ENCODE assay signal across 33 cellular contexts in genomic region chr6:16785496-16785895, GRCh38. TPM values are rescaled to one million over a fixed set of nuclear protein-coding genes. Genes with fewer than 3 reads are reported as not detected.
DNase-seq lines count a peak whose midpoint lies in the region; ATAC-seq, FAIRE-seq and TF ChIP-seq lines count a peak whose summit lies in the region.
"Had no signal": no experiment of that assay in that cellular context is flagged by ENCODE, and none has a peak within 500 bp of the region (broad histone marks: within the 10 kb centered on the region; RNA-seq: fewer than 3 reads in every experiment).

No MANE protein-coding gene starts in this region.

- H3K27me3 Mint-ChIP-seq in endothelial cell (ENCODE audit: unreplicated experiment) = no peaks in the 10 kb centered on the region
- H3K27me3 Mint-ChIP-seq: CD4-positive, alpha-beta T cell had no signal

- H4K20me1 ChIP-seq in HepG2 (ENCODE audit: insufficient read depth, low read length) (no peaks in the 10 kb centered on the region), K562 (replicated peaks; ENCODE audit: control insufficient read depth, insufficient read depth, low read length) (no peaks in the 10 kb centered on the region)
- H4K20me1 ChIP-seq: BLaER1; BLaER1 treated with 17β-estradiol and CSF1 and Interleukin-3, amounts not matched to agents 10 nM and 100 nM had no signal

- TF ChIP-seq RAD21 in HepG2 (CRISPR knock-in tag; IDR thresholded peaks at IDR 0.05) (no peak), K562 (CRISPR knock-in tag; conservative IDR thresholded peaks at IDR 0.05 in 1 of 2, IDR thresholded peaks at IDR 0.05 in 1 of 2) (no peak)

- H3K4me1 ChIP-seq in HepG2 (ENCODE audit: insufficient read depth, low read length) (no peaks in the 10 kb centered on the region), right lobe of liver (no peaks in the 10 kb centered on the region), K562 (replicated peaks in 1 of 2; ENCODE audit: control insufficient read depth in 2 of 2, insufficient read depth in 2 of 2, low read length in 2 of 2) (no peaks in the 10 kb centered on the region; a peak in 1 of 5 replicates)
- H3K4me1 ChIP-seq: A549; BE2C; BLaER1; BLaER1 treated with 17β-estradiol and CSF1 and Interleukin-3, amounts not matched to agents 10 nM and 100 nM; Caco-2 had no signal

- H3K9me3 ChIP-seq in HepG2 (ENCODE audit: low read length) (no peaks in the 10 kb centered on the region), right lobe of liver (no peaks in the 10 kb centered on the region), K562 (replicated peaks; ENCODE audit: control insufficient read depth, insufficient read depth, low read depth, low read length) (no peaks in the 10 kb centered on the region)
- H3K9me3 ChIP-seq: A549, BE2C, Caco-2 had no signal

- ATAC-seq in HepG2 = no peak
- no peak for ATAC-seq in right lobe of liver
- ATAC-seq in K562 = no peak
- ATAC-seq: A549; CD8-positive, alpha-beta T cell had no signal

- in situ Hi-C loops in HepG2 (cut with HindIII; ENCODE audit: extremely low pct_ligation_motif_present, low pct_unique_long_range_greater_than_20kb) (no loop called here), K562 (cut with MboI) (no loop called here)

- POLR2A ChIA-PET in HepG2 (lab: Yijun Ruan, JAX) = no interaction called here
- POLR2A ChIA-PET in K562 (lab: Yijun Ruan, JAX) = no interaction called here

- DNase-seq in HepG2 (ENCODE audit: low spot score) = no peak
- DNase-seq in right lobe of liver = no peak
- no peak for DNase-seq in K562 (ENCODE audit: extremely low read depth in 1 of 4, low spot score in 3 of 4)
- no peak for DNase-seq in endothelial cell (ENCODE audit: low spot score)
- DNase-seq: 8988T; ACHN; AML-193; BE2C; C1 segment of cervical spinal cord; Caco-2; Calu3; CD4-positive, alpha-beta memory T cell; CD4-positive, alpha-beta T cell; CD4-positive, CD25-positive, alpha-beta regulatory T cell; CD8-positive, alpha-beta memory T cell; CD8-positive, alpha-beta T cell; COR-L47; DMS 273 treated with DMSO at 0.1 percent for 48 hours; DMS153; DMS53; DMS79; DMS79 treated with DMSO at 0.1 percent for 48 hours; DND-41; EL had no signal

- H3K4me3 ChIP-seq in HepG2 (replicated peaks in 1 of 3; ENCODE audit: insufficient read depth in 1 of 3, low read depth in 2 of 3, low read length in 3 of 3) (no peak overlapping the region), right lobe of liver (no peak overlapping the region), K562 (no peak overlapping the region)
- H3K4me3 ChIP-seq: A549; BLaER1; BLaER1 treated with 17β-estradiol and CSF1 and Interleukin-3, amounts not matched to agents 10 nM and 100 nM had no signal

- H3K4me2 ChIP-seq in HepG2 (ENCODE audit: low read depth, low read length) = no peak overlapping the region
- no peak overlapping the region for H3K4me2 ChIP-seq in K562 (ENCODE audit: insufficient read depth, low read length)
- H3K4me2 ChIP-seq: A549; BLaER1; BLaER1 treated with 17β-estradiol and CSF1 and Interleukin-3, amounts not matched to agents 10 nM and 100 nM had no signal

- no peak overlapping the region for H3K4me3 Mint-ChIP-seq in endothelial cell (ENCODE audit: unreplicated experiment)
- H3K4me3 Mint-ChIP-seq: B cell; CD14-positive monocyte; CD4-positive, alpha-beta memory T cell; CD4-positive, alpha-beta T cell; CD4-positive, CD25-positive, alpha-beta regulatory T cell; CD8-positive, alpha-beta memory T cell; CD8-positive, alpha-beta T cell had no signal

- H3K27me3 ChIP-seq in HepG2 (ENCODE audit: control insufficient read depth in 1 of 2, insufficient read depth in 2 of 2, low read length in 2 of 2) (no peaks in the 10 kb centered on the region), right lobe of liver (no peaks in the 10 kb centered on the region), K562 (ENCODE audit: control insufficient read depth in 2 of 2, insufficient read depth in 2 of 2, low read length in 2 of 2) (no peaks in the 10 kb centered on the region; a peak in 1 of 5 replicates)
- H3K27me3 ChIP-seq: BE2C; BLaER1; BLaER1 treated with 17β-estradiol and CSF1 and Interleukin-3, amounts not matched to agents 10 nM and 100 nM had no signal

- TF ChIP-seq EP300 in HepG2 (IDR thresholded peaks at IDR 0.05; ENCODE audit: low read depth in 2 of 2, low read length in 2 of 2) = no peak
- no peak for TF ChIP-seq EP300 in HepG2 (CRISPR knock-in tag; IDR thresholded peaks at IDR 0.05; ENCODE audit: borderline replicate concordance)
- no peak for TF ChIP-seq EP300 in K562 (IDR thresholded peaks at IDR 0.05; ENCODE audit: low read length)

- intact Hi-C loops in HepG2 (cut with micrococcal nuclease; ENCODE audit: unreplicated experiment) (no loop called here), right lobe of liver (cut with DNase I) (no loop called here), K562 (cut with micrococcal nuclease) (no loop called here)

- H3K79me2 ChIP-seq in HepG2 (ENCODE audit: insufficient read depth, low read length) = no peaks in the 10 kb centered on the region
- no peaks in the 10 kb centered on the region for H3K79me2 ChIP-seq in K562 (ENCODE audit: control insufficient read depth, insufficient read depth, low read length)

- H3K4me1 Mint-ChIP-seq in endothelial cell (ENCODE audit: unreplicated experiment) = no peaks in the 10 kb centered on the region
- H3K4me1 Mint-ChIP-seq: B cell; CD4-positive, CD25-positive, alpha-beta regulatory T cell had no signal

- H3K9ac ChIP-seq in HepG2 (ENCODE audit: insufficient read depth, low read depth, low read length) (no peak overlapping the region), K562 (ENCODE audit: insufficient read depth in 1 of 2, low read depth in 2 of 2, low read length in 2 of 2) (no peak overlapping the region)
- H3K9ac ChIP-seq: BLaER1; BLaER1 treated with 17β-estradiol and CSF1 and Interleukin-3, amounts not matched to agents 10 nM and 100 nM had no signal

- H3K9me3 Mint-ChIP-seq in endothelial cell (ENCODE audit: unreplicated experiment) = peaks cover 4% of the 10 kb centered on the region

- H3K36me3 ChIP-seq in HepG2 (replicated peaks in 1 of 2; ENCODE audit: control insufficient read depth in 1 of 2, insufficient read depth in 2 of 2, low read length in 2 of 2) = no peaks in the 10 kb centered on the region
- no peaks in the 10 kb centered on the region for H3K36me3 ChIP-seq in right lobe of liver
- no peaks in the 10 kb centered on the region for H3K36me3 ChIP-seq in K562 (ENCODE audit: control insufficient read depth, insufficient read depth, low read length)
- H3K36me3 ChIP-seq: BE2C; BLaER1; BLaER1 treated with 17β-estradiol and CSF1 and Interleukin-3, amounts not matched to agents 10 nM and 100 nM had no signal

- H2AFZ ChIP-seq in HepG2 (ENCODE audit: low read length) = no peak overlapping the region
- no peak overlapping the region for H2AFZ ChIP-seq in K562 (ENCODE audit: low read depth, low read length)

- H3K27ac ChIP-seq in HepG2 (ENCODE audit: extremely low read length, insufficient read depth, low read length) = no peak overlapping the region
- H3K27ac ChIP-seq in right lobe of liver = no peak overlapping the region
- H3K27ac ChIP-seq in K562 (ENCODE audit: extremely low read depth, low read depth, low read length) = no peak overlapping the region
- H3K27ac ChIP-seq: 22Rv1; A549; BLaER1; BLaER1 treated with 17β-estradiol and CSF1 and Interleukin-3, amounts not matched to agents 10 nM and 100 nM; C4-2B had no signal

- TF ChIP-seq CTCF in HepG2 (CRISPR knock-in tag; IDR thresholded peaks at IDR 0.05) = no peak
- no peak for TF ChIP-seq CTCF in right lobe of liver (IDR thresholded peaks at IDR 0.05)
- no peak for TF ChIP-seq CTCF in K562 (IDR thresholded peaks at IDR 0.05 in 2 of 3, conservative IDR thresholded peaks at IDR 0.05 in 1 of 3; ENCODE audit: insufficient read depth in 2 of 3, low read depth in 1 of 3, low read length in 3 of 3)
- no peak for TF ChIP-seq CTCF in endothelial cell (IDR thresholded peaks at IDR 0.05; ENCODE audit: unreplicated experiment)

- H3K36me3 Mint-ChIP-seq in endothelial cell (ENCODE audit: low read depth, unreplicated experiment) = no peaks in the 10 kb centered on the region
- H3K36me3 Mint-ChIP-seq: CD14-positive monocyte; CD4-positive, CD25-positive, alpha-beta regulatory T cell; CD8-positive, alpha-beta T cell had no signal

- TF ChIP-seq POLR2A in HepG2 (IDR thresholded peaks at IDR 0.05; ENCODE audit: insufficient read depth in 1 of 2, low read depth in 2 of 2, low read length in 2 of 2) (no peak), right lobe of liver (IDR thresholded peaks at IDR 0.05) (no peak), K562 (conservative IDR thresholded peaks at IDR 0.05) (no peak)

- no peak for FAIRE-seq in HepG2 (lab: Jason Lieb, UNC)
- FAIRE-seq in K562 (lab: Jason Lieb, UNC) = no peak
- FAIRE-seq: A204.1, A549, D721Med had no signal

- no TSS peak for BruUV-seq in HepG2 (replicated peaks; lab: Mats Ljungman, UMichigan)
- BruUV-seq in K562 (replicated peaks; lab: Mats Ljungman, UMichigan) = no TSS peak

- H3K9me1 ChIP-seq in K562 (ENCODE audit: control insufficient read depth, insufficient read depth, low read length) = no peaks in the 10 kb centered on the region

- CTCF ChIA-PET in HepG2 (lab: Yijun Ruan, JAX; ENCODE audit: low intra/inter-chr PET ratio, low total read pairs) (no interaction called here), K562 (lab: Yijun Ruan, JAX; ENCODE audit: low intra/inter-chr PET ratio) (no interaction called here)

- H3K27ac Mint-ChIP-seq in endothelial cell (ENCODE audit: unreplicated experiment) = no peak overlapping the region
- H3K27ac Mint-ChIP-seq: B cell; CD14-positive monocyte; CD4-positive, alpha-beta memory T cell; CD4-positive, alpha-beta T cell; CD4-positive, CD25-positive, alpha-beta regulatory T cell; CD8-positive, alpha-beta T cell had no signal

RNA-seq across cellular contexts. Expression of gene ATXN1, which starts 24.2 kb away (rescaled TPM):
- total RNA-seq in HepG2 (2016; rRNA removed; fragmentation: Illumina TruSeq; extraction: Trizol) = 16.3 and 20.7 TPM in 2 replicates
- 21.4 and 22.2 TPM in 2 replicates for total RNA-seq in HepG2 (2016; cell fraction: cytosol; rRNA removed; fragmentation: Illumina TruSeq; extraction: Trizol; ENCODE audit: low read depth)
- 15.7 and 19.7 TPM in 2 replicates for total RNA-seq in HepG2 (2016; cell fraction: insoluble cytoplasmic fraction; rRNA removed; fragmentation: Illumina TruSeq; extraction: Trizol)
- total RNA-seq in HepG2 (2016; cell fraction: membrane; rRNA removed; fragmentation: Illumina TruSeq; extraction: Trizol) = 19.8 and 25.4 TPM in 2 replicates
- total RNA-seq in HepG2 (2016; cell fraction: nucleus; rRNA removed; fragmentation: Illumina TruSeq; extraction: Trizol) = 49.6 and 54.8 TPM in 2 replicates
- 39.5 and 40.2 TPM in 2 replicates for polyA plus RNA-seq in HepG2 (2011; rRNA removed)
- polyA plus RNA-seq in HepG2 (2011; cell fraction: cytosol; rRNA removed) = 18.2 and 19.6 TPM in 2 replicates
- polyA plus RNA-seq in HepG2 (2011; cell fraction: nucleus; rRNA removed) = 69.8 and 87.7 TPM in 2 replicates
- polyA plus RNA-seq in HepG2 (2012) = 20.4 and 28.6 TPM in 2 replicates
- 2.6 and 3.3 TPM in 2 replicates for polyA plus RNA-seq in HepG2 (2016; cell fraction: cytosol; fragmentation: Illumina TruSeq; extraction: Trizol; ENCODE audit: low read depth)
- polyA plus RNA-seq in HepG2 (2016; cell fraction: insoluble cytoplasmic fraction; fragmentation: Illumina TruSeq; extraction: Trizol; ENCODE audit: low read depth) = 12.1 and 12.2 TPM in 2 replicates
- 4.0 and 4.1 TPM in 2 replicates for polyA plus RNA-seq in HepG2 (2016; cell fraction: membrane; fragmentation: Illumina TruSeq; extraction: Trizol; ENCODE audit: low read depth)
- polyA plus RNA-seq in HepG2 (2016; cell fraction: nucleus; fragmentation: Illumina TruSeq; extraction: Trizol; ENCODE audit: insufficient read depth, low read depth) = 18.8 TPM in 2 replicates
- 13.4 and 120 TPM in 2 replicates for polyA minus RNA-seq in HepG2 (2011; rRNA and poly(A)+ RNA removed; ENCODE audit: low replicate concordance)
- polyA minus RNA-seq in HepG2 (2011; cell fraction: cytosol; rRNA and poly(A)+ RNA removed) = 36.1 and 49.7 TPM in 2 replicates
- polyA minus RNA-seq in HepG2 (2011; cell fraction: nucleus; rRNA and poly(A)+ RNA removed) = 200 and 217 TPM in 2 replicates
- 10 to 100 TPM; 23.2 to 28.7 (median 25.0) TPM for total RNA-seq in right lobe of liver
- 1.0 and 1.9 TPM in 2 replicates for total RNA-seq in K562 (2011; cell fraction: chromatin; rRNA removed; ENCODE audit: low replicate concordance)
- 1.3 and 1.8 TPM in 2 replicates for total RNA-seq in K562 (2011; cell fraction: nucleolus; rRNA removed)
- total RNA-seq in K562 (2011; cell fraction: nucleoplasm; rRNA removed) = 0.88 and 1.4 TPM in 2 replicates
- under 0.01 and 0.41 TPM in 2 replicates for total RNA-seq in K562 (2014; rRNA removed)
- total RNA-seq in K562 (2014; rRNA removed; fragmentation: Illumina TruSeq; extraction: Trizol) = 0.29 and 0.47 TPM in 2 replicates
- 0.80 and 0.94 TPM in 2 replicates for total RNA-seq in K562 (2015; rRNA removed; fragmentation: Illumina TruSeq; extraction: Trizol)
- 0.60 and 0.63 TPM in 2 replicates for total RNA-seq in K562 (2021)
- 0.81 and 1.6 TPM in 2 replicates for polyA plus RNA-seq in K562 (2011; rRNA removed)
- 1.4 and 2.0 TPM in 2 replicates for polyA plus RNA-seq in K562 (2011; cell fraction: cytosol; rRNA removed)
- polyA plus RNA-seq in K562 (2011; cell fraction: nucleus; rRNA removed) = 4.1 and 5.8 TPM in 2 replicates
- 1.9 and 2.3 TPM in 2 replicates for polyA plus RNA-seq in K562 (2012)
- polyA plus RNA-seq in K562 (2014; fragmentation: Illumina TruSeq; extraction: Trizol) = 0.37 and 0.46 TPM in 2 replicates
- polyA plus RNA-seq in K562 (2014; fragmentation: Nextera tagmentation; extraction: Ambion mirVana) = 1 to 10 TPM in 1 of 2 experiments, under 1 TPM in 1; 0.58 to 1.2 TPM
- polyA plus RNA-seq in K562 (2014; rRNA removed) = 0.15 and 1.9 TPM in 2 replicates
- polyA minus RNA-seq in K562 (2011; rRNA and poly(A)+ RNA removed) = 0.81 and 2.5 TPM in 2 replicates
- 1.4 and 2.0 TPM in 2 replicates for polyA minus RNA-seq in K562 (2011; cell fraction: cytosol; rRNA and poly(A)+ RNA removed)
- polyA minus RNA-seq in K562 (2011; cell fraction: nucleus; rRNA and poly(A)+ RNA removed) = 1.1 TPM in 2 replicates
- total RNA-seq in endothelial cell (ENCODE audit: unreplicated experiment) = 18.7 TPM

Comparison
In these comparisons a context has a peak if more than half of its experiments do, and no peak if none do; other contexts are left out.
1. Of the 241 proteins assayed by ChIP-seq in both HepG2 and K562: peak only in HepG2: MAFF and MAFK; only in K562: none; in both: none; in neither: 239.